ENCODE assay signal across 25 cellular contexts in the genomic region with DNA sequence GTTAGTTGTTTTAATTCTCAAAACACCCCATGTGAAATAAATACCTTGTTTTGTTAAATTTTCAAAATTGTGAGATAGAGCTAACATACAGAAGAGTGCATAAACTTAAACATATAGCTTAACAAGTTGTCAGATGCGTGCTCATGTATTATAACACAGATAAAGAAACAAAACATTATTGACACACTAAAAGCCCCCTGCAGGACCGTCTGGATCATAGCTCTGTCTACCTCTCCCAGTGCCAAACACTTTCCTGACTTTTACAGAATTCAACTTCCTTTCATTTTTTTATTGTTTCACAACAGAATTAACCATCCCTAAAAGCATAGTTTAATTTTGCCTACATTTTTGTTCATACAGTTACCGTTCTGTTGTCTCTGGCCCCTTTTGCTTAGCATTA. TPM values are rescaled to one million over a fixed set of nuclear protein-coding genes. Genes with fewer than 3 reads are reported as not detected.
"Had no signal": no experiment of that assay in that cellular context is flagged by ENCODE, and none has a peak within 500 bp of the region (broad histone marks: within the 10 kb centered on the region; RNA-seq: fewer than 3 reads in every experiment).

No MANE protein-coding gene starts in this region.

- H3K9me3 Mint-ChIP-seq: natural killer cell treated with Interleukin-12 subunit alpha and Interleukin-12 subunit beta and Interleukin-15 and Interleukin-18, amount 100 ng/mL, for 72 hours; stimulated activated naive B cell treated with anti-CD40 and anti-IgM and Interleukin-4, amounts not matched to agents 10 μg/mL and 1 μg/mL and 100 μg/mL, for 72 hours had no signal

- H3K9me3 ChIP-seq: heart left ventricle, pancreas, prostate gland, stomach, thoracic aorta, transverse colon had no signal

- ATAC-seq: heart left ventricle; left colon; left ventricle myocardium superior; natural killer cell treated with Interleukin-12 subunit alpha and Interleukin-12 subunit beta and Interleukin-15 and Interleukin-18, amount 100 ng/mL, for 72 hours; pancreas; sciatic nerve; stimulated activated naive B cell treated with anti-CD40 and anti-IgM and Interleukin-4, amounts not matched to agents 10 μg/mL and 1 μg/mL and 100 μg/mL, for 72 hours had no signal

- H3K27ac Mint-ChIP-seq: natural killer cell treated with Interleukin-12 subunit alpha and Interleukin-12 subunit beta and Interleukin-15 and Interleukin-18, amount 100 ng/mL, for 72 hours; stimulated activated naive B cell treated with anti-CD40 and anti-IgM and Interleukin-4, amounts not matched to agents 10 μg/mL and 1 μg/mL and 100 μg/mL, for 72 hours had no signal

- H3K4me1 Mint-ChIP-seq: stimulated activated naive B cell treated with anti-CD40 and anti-IgM and Interleukin-4, amounts not matched to agents 10 μg/mL and 1 μg/mL and 100 μg/mL, for 72 hours had no signal

- DNase-seq: effector memory CD4-positive, alpha-beta T cell; foreskin melanocyte; heart left ventricle; hippocampal formation; left colon; left ventricle myocardium superior; mesenchymal stem cell; midbrain; occipital lobe; pancreas; stimulated activated CD4-positive, alpha-beta T cell treated with anti-CD3 and anti-CD28 coated beads, Interleukin-2, amount 100 ng/mL, for 24 hours; stimulated activated CD4-positive, alpha-beta T cell treated with anti-CD3 and anti-CD28 coated beads, Interleukin-4, amount 100 ng/mL, for 4 hours; stimulated activated naive B cell treated with anti-CD40 and anti-IgM and Interleukin-4, amounts not matched to agents 10 μg/mL and 1 μg/mL and 100 μg/mL, for 72 hours; stomach; substantia nigra; transverse colon had no signal

- H3K4me3 ChIP-seq: heart left ventricle, lung, pancreas, prostate gland, stomach, thoracic aorta, transverse colon had no signal

- H3K36me3 Mint-ChIP-seq: natural killer cell treated with Interleukin-12 subunit alpha and Interleukin-12 subunit beta and Interleukin-15 and Interleukin-18, amount 100 ng/mL, for 72 hours; stimulated activated naive B cell treated with anti-CD40 and anti-IgM and Interleukin-4, amounts not matched to agents 10 μg/mL and 1 μg/mL and 100 μg/mL, for 72 hours had no signal

- H3K36me3 ChIP-seq: heart left ventricle, pancreas, prostate gland, stomach, thoracic aorta, transverse colon had no signal

- H3K4me3 Mint-ChIP-seq: natural killer cell treated with Interleukin-12 subunit alpha and Interleukin-12 subunit beta and Interleukin-15 and Interleukin-18, amount 100 ng/mL, for 72 hours; stimulated activated naive B cell treated with anti-CD40 and anti-IgM and Interleukin-4, amounts not matched to agents 10 μg/mL and 1 μg/mL and 100 μg/mL, for 72 hours had no signal

- H3K4me1 ChIP-seq: pancreas, prostate gland, transverse colon had no signal

- H3K27me3 ChIP-seq: heart left ventricle, pancreas, stomach, transverse colon had no signal

RNA-seq across cellular contexts. Expression of gene COL10A1, which starts 47.4 kb away (rescaled TPM):
- total RNA-seq: epithelial cell of proximal tubule; kidney epithelial cell; left colon; left ventricle myocardium superior; natural killer cell treated with Interleukin-12 subunit alpha and Interleukin-12 subunit beta and Interleukin-15 and Interleukin-18, amount 100 ng/mL, for 72 hours; occipital lobe; prostate gland; renal cortical epithelial cell; transverse colon had no signal
- polyA plus RNA-seq: lung, stomach, urinary bladder had no signal
